In genomic region chr9:35510366-35510744, GRCh38 we compare ENCODE assay signal across 14 cellular contexts. TPM values are rescaled to one million over a fixed set of nuclear protein-coding genes. Genes with fewer than 3 reads are reported as not detected.
DNase-seq lines count a peak whose midpoint lies in the region; ATAC-seq and TF ChIP-seq lines count a peak whose summit lies in the region.
"Had no signal": no experiment of that assay in that cellular context is flagged by ENCODE, and none has a peak within 500 bp of the region (broad histone marks: within the 10 kb centered on the region; RNA-seq: fewer than 3 reads in every experiment).

No MANE protein-coding gene starts in this region.

- H3K4me1 ChIP-seq in Panc1 (ENCODE audit: control insufficient read depth, insufficient read depth, low read length) (peaks cover 75% of the 10 kb centered on the region), mesodermal cell (ENCODE audit: control insufficient read depth, insufficient read depth, low read length, poor library complexity, severe bottlenecking) (peaks cover 32% of the 10 kb centered on the region), suprapubic skin (peaks cover 20% of the 10 kb centered on the region)

- TF ChIP-seq POLR2A in suprapubic skin (IDR thresholded peaks at IDR 0.05): no peak

- ATAC-seq in Panc1: peak; percentile 3; the same call in 1 of the 2 replicates
- ATAC-seq: activated T-cell treated with anti-CD3 and anti-CD28 coated beads, Interleukin-2, amount 50 U/mL, for 72 hours had no signal

- CTCF ChIA-PET in Panc1 (lab: Charles Lee): no interaction called here

- TSS peak; percentile 96 for BruUV-seq in Panc1 (replicated peaks; lab: Mats Ljungman, UMichigan)

- 89 to 100% methylated on average over 1 to 2 of the region's 3 CpGs for WGBS in mesodermal cell (ENCODE audit: insufficient coverage in 2 of 2), 2 experiments
- WGBS in suprapubic skin: 17% methylated on average over 3 of the region's 3 CpGs

- POLR2A ChIA-PET in Panc1 (lab: Charles Lee): interaction anchor here (0.5 to 0.7 kb wide), 2 partner anchors 25 to 485 kb away, joined by 3 read pairs; no protein-coding TSS in a partner anchor

- intact Hi-C loops in Panc1 (cut with micrococcal nuclease; ENCODE audit: unreplicated experiment): loop anchor here (10.0 kb wide), 1 partner anchor 94 kb away; the partner anchor contains the start of gene TESK1

- in situ Hi-C loops in Panc1 (cut with HindIII; ENCODE audit: low pct_unique_long_range_greater_than_20kb, low sequenced_read_pairs): no loop called here

- H3K27ac ChIP-seq in Panc1 (ENCODE audit: low read length) (peak overlapping the region; percentile 96), cingulate gyrus (ENCODE audit: low read depth, low read length) (peak overlapping the region; percentile 57), mesodermal cell (ENCODE audit: low read depth, low read length, severe bottlenecking) (peak overlapping the region; percentile 70), suprapubic skin (peak overlapping the region; percentile 74)
- H3K27ac ChIP-seq: HL-60 had no signal

- H3K9me3 ChIP-seq in Panc1 (ENCODE audit: control insufficient read depth, insufficient read depth, low read depth, low read length) (no peaks in the 10 kb centered on the region; the same call in 1 of the 2 replicates), mesodermal cell (ENCODE audit: control insufficient read depth, low read length) (peaks cover 6% of the 10 kb centered on the region), suprapubic skin (no peaks in the 10 kb centered on the region)

- DNase-seq in Panc1 (ENCODE audit: low read depth, low spot score) (no peak), suprapubic skin (ENCODE audit: low spot score in 2 of 2) (no peak), putamen (ENCODE audit: low spot score) (no peak), NCI-H2081 (lab: John Stamatoyannopoulos, UW) (no peak), GOT3 (lab: John Stamatoyannopoulos, UW) (no peak)
- no peak for DNase-seq in activated CD4-positive, CD25-positive, alpha-beta regulatory T cell (lab: John Stamatoyannopoulos, UW)
- DNase-seq: activated T-cell treated with anti-CD3 and anti-CD28 coated beads, Interleukin-2, amount 50 U/mL, for 72 hours; C1 segment of cervical spinal cord; NCI-H510A treated with DMSO at 0.1 percent for 48 hours had no signal

- H3K36me3 ChIP-seq in Panc1 (ENCODE audit: control insufficient read depth, insufficient read depth, low read length) (no peaks in the 10 kb centered on the region), mesodermal cell (ENCODE audit: control insufficient read depth, insufficient read depth, low read length) (peaks cover 17% of the 10 kb centered on the region), suprapubic skin (no peaks in the 10 kb centered on the region)
- H3K36me3 ChIP-seq: cardiac muscle cell had no signal

- TF ChIP-seq CTCF in Panc1 (IDR thresholded peaks at IDR 0.05): no peak
- no peak for TF ChIP-seq CTCF in suprapubic skin (IDR thresholded peaks at IDR 0.05)

- no peak for TF ChIP-seq EP300 in suprapubic skin (IDR thresholded peaks at IDR 0.05)

- no peaks in the 10 kb centered on the region for H3K27me3 ChIP-seq in Panc1 (ENCODE audit: control insufficient read depth, insufficient read depth, low read length)
- no peaks in the 10 kb centered on the region for H3K27me3 ChIP-seq in suprapubic skin
- H3K27me3 ChIP-seq: cardiac muscle cell, MG63 had no signal

- peak overlapping the region in 1 of 2 experiments; percentile 25; a peak in 1 of 4 replicates for H3K4me3 ChIP-seq in Panc1 (ENCODE audit: low read depth in 2 of 2, low read length in 2 of 2)
- H3K4me3 ChIP-seq in mesodermal cell (ENCODE audit: extremely low read depth, insufficient read depth, low read length, poor library complexity, severe bottlenecking): no peak overlapping the region
- no peak overlapping the region for H3K4me3 ChIP-seq in suprapubic skin
- H3K4me3 ChIP-seq: cardiac muscle cell, MG63 had no signal

RNA-seq across cellular contexts. Expression of gene RUSC2, which starts 20.4 kb away (rescaled TPM):
- total RNA-seq in Panc1 (2021; ENCODE audit: unreplicated experiment) (49.9 TPM), suprapubic skin (10 to 100 TPM; 17.5 to 22.3 (median 19.0) TPM)
- 30.4 TPM for polyA plus RNA-seq in Panc1 (2012; ENCODE audit: insufficient read length)
- polyA plus RNA-seq in mesodermal cell (2013, experiment 1 of 2): 19.5 TPM
- 16.2 TPM for polyA plus RNA-seq in mesodermal cell (2013, experiment 2 of 2)
